In genomic region chr1:24266398-24266941, GRCh38 we compare ENCODE assay signal across 12 cellular contexts. TPM values are rescaled to one million over a fixed set of nuclear protein-coding genes. Genes with fewer than 3 reads are reported as not detected.
DNase-seq lines count a peak whose midpoint lies in the region; ATAC-seq and TF ChIP-seq lines count a peak whose summit lies in the region.
"Had no signal": no experiment of that assay in that cellular context is flagged by ENCODE, and none has a peak within 500 bp of the region (broad histone marks: within the 10 kb centered on the region; RNA-seq: fewer than 3 reads in every experiment).

No MANE protein-coding gene starts in this region.

- POLR2A ChIA-PET in RWPE1 (lab: Yijun Ruan, JAX; ENCODE audit: low non-redundant PET): no interaction called here

- ATAC-seq in gastrocnemius medialis (peak in 1 of 2 donors; percentile 81), HG02981 (IDR thresholded peaks at IDR 0.05; ENCODE audit: unreplicated experiment) (no peak), HG03175 (IDR thresholded peaks at IDR 0.05; ENCODE audit: unreplicated experiment) (no peak)

- H3K9me3 ChIP-seq in GM23248 (ENCODE audit: low read depth) (no peaks in the 10 kb centered on the region), gastrocnemius medialis (no peaks in the 10 kb centered on the region)

- H3F3A ChIP-seq in GM23248 (ENCODE audit: insufficient read depth): peaks cover 30% of the 10 kb centered on the region

- H3K4me1 ChIP-seq in GM23248 (ENCODE audit: insufficient read depth) (peaks cover 9% of the 10 kb centered on the region), gastrocnemius medialis (no peaks in the 10 kb centered on the region)

- no peaks in the 10 kb centered on the region for H3K27me3 Mint-ChIP-seq in mesothelial cell of epicardium (ENCODE audit: low read depth)

- in situ Hi-C loops in GM23248 (cut with MboI): no loop called here
- in situ Hi-C loops in gastrocnemius medialis (cut with MboI; ENCODE audit: low sequenced_read_pairs in 4 of 4): no loop called here

- WGBS in GM23248 (ENCODE audit: low coverage in 1 of 2, low lambda C conversion rate in 2 of 2, missing lambda C conversion rate in 2 of 2), 2 experiments: 0 to 2% methylated on average over 9 of the region's 9 CpGs

- no peaks in the 10 kb centered on the region for H3K79me2 ChIP-seq in GM23248 (ENCODE audit: insufficient read depth)

- 0 out of 2 replicates have a peak overlapping the region, but pooled peaks have one; percentile 19 for H3K9ac ChIP-seq in GM23248

- CTCF ChIA-PET in RWPE1 (lab: Yijun Ruan, JAX): interaction anchor here (0.6 kb wide), 1 partner anchor 98 kb away, joined by 3 read pairs; no protein-coding TSS in a partner anchor

- no peak overlapping the region for H2AFZ ChIP-seq in GM23248

- no peak overlapping the region for H3K4me3 Mint-ChIP-seq in mesothelial cell of epicardium

- intact Hi-C loops in gastrocnemius medialis (cut with DNase I; ENCODE audit: low total_unique reads): no loop called here

- no peaks in the 10 kb centered on the region for H3K36me3 Mint-ChIP-seq in mesothelial cell of epicardium

- H3K9me2 ChIP-seq in GM23248 (ENCODE audit: insufficient read depth): no peaks in the 10 kb centered on the region

- H3K27ac Mint-ChIP-seq in mesothelial cell of epicardium: no peak overlapping the region

- H3K4me3 ChIP-seq in GM23248: peak overlapping the region; percentile 30; the same call in 1 of the 2 replicates
- no peak overlapping the region for H3K4me3 ChIP-seq in gastrocnemius medialis

- H3K27me3 ChIP-seq in GM23248 (replicated peaks; ENCODE audit: insufficient read depth) (no peaks in the 10 kb centered on the region), gastrocnemius medialis (peaks cover 0 to 4% (median 0%) of the 10 kb centered on the region in 3 donors)

- no peaks in the 10 kb centered on the region for H3K4me1 Mint-ChIP-seq in mesothelial cell of epicardium

- peaks cover 13% of the 10 kb centered on the region for H3K9me3 Mint-ChIP-seq in mesothelial cell of epicardium

- H3K27ac ChIP-seq in GM23248 (peak overlapping the region; percentile 49), RWPE1 (no peak overlapping the region), gastrocnemius medialis (no peak overlapping the region)

- TF ChIP-seq POLR2A in gastrocnemius medialis (IDR thresholded peaks at IDR 0.05): no peak

- no peaks in the 10 kb centered on the region for H4K20me1 ChIP-seq in GM23248 (ENCODE audit: insufficient read depth)

- H3K4me2 ChIP-seq in GM23248 (ENCODE audit: unreplicated experiment): peak overlapping the region; percentile 60

- peak; percentile 95 for DNase-seq in GM23248
- DNase-seq in RWPE1 (ENCODE audit: low spot score): peak; percentile 46
- peak; percentile 62 for DNase-seq in fibroblast of gingiva (ENCODE audit: low read depth)
- peak; percentile 2 to 19 for DNase-seq in gastrocnemius medialis
- no peak for DNase-seq in mesothelial cell of epicardium (ENCODE audit: low spot score in 2 of 2, unreplicated experiment in 2 of 2)
- no peak for DNase-seq in DMS53 treated with DMSO at 0.1 percent for 48 hours (lab: John Stamatoyannopoulos, UW; ENCODE audit: unreplicated experiment)
- DNase-seq: activated CD8-positive, alpha-beta memory T cell treated with anti-CD3 and anti-CD28 coated beads for 24 hours; amniotic stem cell; DND-41; stimulated activated naive CD4-positive, alpha-beta T cell had no signal

- no peak for TF ChIP-seq CTCF in RWPE1 (conservative IDR thresholded peaks at IDR 0.05; ENCODE audit: low read depth)
- TF ChIP-seq CTCF in gastrocnemius medialis (IDR thresholded peaks at IDR 0.05 in 4 of 5, conservative IDR thresholded peaks at IDR 0.05 in 1 of 5): no peak
- TF ChIP-seq CTCF in mesothelial cell of epicardium (IDR thresholded peaks at IDR 0.05; ENCODE audit: unreplicated experiment): no peak

- H3K36me3 ChIP-seq in GM23248 (ENCODE audit: low read depth) (no peaks in the 10 kb centered on the region), gastrocnemius medialis (no peaks in the 10 kb centered on the region)

RNA-seq across cellular contexts. Expression of gene GRHL3, which starts 52.7 kb away (rescaled TPM):
- not detected in 2 replicates for total RNA-seq in GM23248 (2014; rRNA removed; shearing (Covaris generic))
- not detected in 2 replicates for polyA plus RNA-seq in GM23248 (2016; fragmentation: Nextera tagmentation; extraction: Ambion mirVana)
- total RNA-seq in gastrocnemius medialis (not detected), mesothelial cell of epicardium (17.1 to 19.1 TPM (median 17.9 TPM) in 3 replicates)

Comparison
In these comparisons a context has a peak if more than half of its experiments do, and no peak if none do; other contexts are left out.
1. DNase-seq: peak in GM23248 (single experiment), RWPE1 (single experiment), fibroblast of gingiva (single experiment) and gastrocnemius medialis (2 of 2); none in mesothelial cell of epicardium (0 of 2) and DMS53 treated with DMSO at 0.1 percent for 48 hours (single experiment).
2. RNA of gene GRHL3, which starts 52.7 kb away (total RNA-seq): 17.1 to 19.1 TPM in mesothelial cell of epicardium; not detected in GM23248 and not detected in gastrocnemius medialis; every median in the first group is over 10 times any median in the second.